1 cellular context compared by ENCODE assay signal in the genomic region with DNA sequence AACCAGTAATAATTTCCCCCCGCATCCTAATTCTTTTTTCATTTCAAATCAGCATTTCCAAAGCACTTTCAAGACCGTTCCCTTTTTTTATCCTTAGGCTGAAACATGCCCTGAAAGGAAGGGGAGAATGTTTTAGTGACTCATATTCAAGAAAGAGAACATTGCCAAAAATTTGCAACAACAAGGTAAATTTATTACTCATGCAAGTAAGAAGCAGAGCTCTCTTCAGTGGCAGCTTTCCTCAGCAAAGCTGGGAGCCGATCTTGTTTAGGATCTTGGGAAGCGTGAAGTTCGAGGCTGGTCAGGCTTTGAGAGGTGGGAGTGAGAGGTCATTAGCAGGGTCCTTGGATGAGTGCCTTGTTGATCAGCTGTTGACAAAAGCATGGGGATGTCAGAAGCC.
TF ChIP-seq lines count a peak whose summit lies in the region.

No MANE protein-coding gene starts in this region.

TF ChIP-seq in SK-N-SH, 30 proteins besides CTCF, POLR2A, EP300 and RAD21 (continued from another document):
- TF ChIP-seq, protein P1, sequence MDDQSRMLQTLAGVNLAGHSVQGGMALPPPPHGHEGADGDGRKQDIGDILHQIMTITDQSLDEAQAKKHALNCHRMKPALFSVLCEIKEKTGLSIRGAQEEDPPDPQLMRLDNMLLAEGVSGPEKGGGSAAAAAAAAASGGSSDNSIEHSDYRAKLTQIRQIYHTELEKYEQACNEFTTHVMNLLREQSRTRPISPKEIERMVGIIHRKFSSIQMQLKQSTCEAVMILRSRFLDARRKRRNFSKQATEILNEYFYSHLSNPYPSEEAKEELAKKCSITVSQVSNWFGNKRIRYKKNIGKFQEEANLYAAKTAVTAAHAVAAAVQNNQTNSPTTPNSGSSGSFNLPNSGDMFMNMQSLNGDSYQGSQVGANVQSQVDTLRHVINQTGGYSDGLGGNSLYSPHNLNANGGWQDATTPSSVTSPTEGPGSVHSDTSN (IDR thresholded peaks at IDR 0.05), result peak; percentile 87
- TF ChIP-seq JUND (IDR thresholded peaks at IDR 0.05), result peak; percentile 93
TF ChIP-seq in SK-N-SH: peak in this region for 10.
